ENCODE assay signal across 11 cellular contexts in the genomic region with DNA sequence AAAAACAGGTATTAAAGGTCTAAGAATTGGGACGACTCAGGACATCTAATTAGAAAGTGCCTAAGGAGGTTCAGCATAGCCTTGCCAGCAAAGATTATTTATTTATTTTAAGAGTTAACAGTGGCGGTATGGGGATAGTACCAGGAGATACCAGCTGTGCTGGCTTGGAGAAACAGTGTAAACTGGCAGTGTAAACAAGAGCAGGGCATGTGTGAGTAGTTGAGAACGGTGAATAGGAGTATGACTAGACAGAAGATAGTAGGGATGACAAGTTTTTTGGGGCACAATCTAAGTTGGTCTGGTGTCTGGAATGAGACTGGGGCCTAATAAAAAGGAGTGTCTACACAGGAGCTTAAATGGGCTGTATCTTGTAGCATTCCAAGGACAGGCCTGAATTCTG. TPM values are rescaled to one million over a fixed set of nuclear protein-coding genes. Genes with fewer than 3 reads are reported as not detected.
DNase-seq lines count a peak whose midpoint lies in the region; ATAC-seq and TF ChIP-seq lines count a peak whose summit lies in the region.
"Not testable (repeated sequence)": the region's sequence is repeated elsewhere in the genome, so short reads cannot be mapped to it uniquely, and the experiment has no call there.
"Had no signal": no experiment of that assay in that cellular context is flagged by ENCODE, and none has a peak within 500 bp of the region (broad histone marks: within the 10 kb centered on the region; RNA-seq: fewer than 3 reads in every experiment).

No MANE protein-coding gene starts in this region.

- H3K4me1 Mint-ChIP-seq in CD8-positive, alpha-beta T cell (ENCODE audit: low read depth), result peaks cover 24% of the 10 kb centered on the region
- H3K4me1 Mint-ChIP-seq in T-helper 2 cell treated with Interferon-gamma antibody and Interleukin-4, amounts not matched to agents 5 μg/mL and 100 μg/mL, for 36 hours (ENCODE audit: low read depth), result peaks cover 14% of the 10 kb centered on the region
- peaks cover 27% of the 10 kb centered on the region for H3K4me1 Mint-ChIP-seq in activated T-cell treated with anti-CD3 and anti-CD28 coated beads, Interleukin-2, amount 50 U/mL, for 4 hours (ENCODE audit: low read depth)
- H3K4me1 Mint-ChIP-seq in MCF 10A (ENCODE audit: insufficient read depth, unreplicated experiment), result peaks cover 23% of the 10 kb centered on the region
- H3K4me1 Mint-ChIP-seq in natural killer cell treated with Interleukin-12 subunit alpha and Interleukin-12 subunit beta and Interleukin-15 and Interleukin-18, amount 100 ng/mL, for 72 hours (ENCODE audit: low read depth in 2 of 2), result peaks cover 61 to 69% of the 10 kb centered on the region in 2 donors
- H3K4me1 Mint-ChIP-seq in stimulated activated memory B cell treated with anti-CD40 and anti-IgM and Interleukin-4, amounts not matched to agents 10 μg/mL and 1 μg/mL and 100 μg/mL, for 72 hours, result peaks cover 28% of the 10 kb centered on the region

- POLR2A ChIA-PET in CD8-positive, alpha-beta T cell (lab: Charles Lee); MCF 10A (lab: Yijun Ruan, JAX): not testable (repeated sequence)

- peak overlapping the region; percentile 45 for H3K4me3 Mint-ChIP-seq in CD8-positive, alpha-beta T cell
- peak overlapping the region; percentile 56 for H3K4me3 Mint-ChIP-seq in T-helper 2 cell treated with Interferon-gamma antibody and Interleukin-4, amounts not matched to agents 5 μg/mL and 100 μg/mL, for 36 hours
- H3K4me3 Mint-ChIP-seq in activated T-cell treated with anti-CD3 and anti-CD28 coated beads, Interleukin-2, amount 50 U/mL, for 4 hours, result peak overlapping the region; percentile 29
- H3K4me3 Mint-ChIP-seq in MCF 10A (ENCODE audit: unreplicated experiment), result peak overlapping the region; percentile 78
- peak overlapping the region; percentile 91 for H3K4me3 Mint-ChIP-seq in natural killer cell treated with Interleukin-12 subunit alpha and Interleukin-12 subunit beta and Interleukin-15 and Interleukin-18, amount 100 ng/mL, for 72 hours
- peak overlapping the region; percentile 0 for H3K4me3 Mint-ChIP-seq in stimulated activated memory B cell treated with anti-CD40 and anti-IgM and Interleukin-4, amounts not matched to agents 10 μg/mL and 1 μg/mL and 100 μg/mL, for 72 hours

- BruUV-seq in MCF 10A (replicated peaks; lab: Mats Ljungman, UMichigan), result not testable (repeated sequence)

- peaks cover 17% of the 10 kb centered on the region for H3K4me1 ChIP-seq in CD8-positive, alpha-beta T cell (ENCODE audit: insufficient read depth, low read length)
- H3K4me1 ChIP-seq in HUES6 (ENCODE audit: control insufficient read depth, insufficient read depth, low read length); iPS-18a (ENCODE audit: control insufficient read depth, low read depth, low read length): not testable (repeated sequence)

- H3K27me3 Mint-ChIP-seq in CD8-positive, alpha-beta T cell (ENCODE audit: low read depth), result peaks cover 19% of the 10 kb centered on the region
- H3K27me3 Mint-ChIP-seq in T-helper 2 cell treated with Interferon-gamma antibody and Interleukin-4, amounts not matched to agents 5 μg/mL and 100 μg/mL, for 36 hours (ENCODE audit: low read depth); natural killer cell treated with Interleukin-12 subunit alpha and Interleukin-12 subunit beta and Interleukin-15 and Interleukin-18, amount 100 ng/mL, for 72 hours; stimulated activated memory B cell treated with anti-CD40 and anti-IgM and Interleukin-4, amounts not matched to agents 10 μg/mL and 1 μg/mL and 100 μg/mL, for 72 hours: not testable (repeated sequence)
- peaks cover 32% of the 10 kb centered on the region for H3K27me3 Mint-ChIP-seq in activated T-cell treated with anti-CD3 and anti-CD28 coated beads, Interleukin-2, amount 50 U/mL, for 4 hours (ENCODE audit: low read depth)
- peaks cover 20% of the 10 kb centered on the region for H3K27me3 Mint-ChIP-seq in MCF 10A (ENCODE audit: insufficient read depth, unreplicated experiment)

- H3K27ac Mint-ChIP-seq in CD8-positive, alpha-beta T cell; MCF 10A (ENCODE audit: low read depth, unreplicated experiment); stimulated activated memory B cell treated with anti-CD40 and anti-IgM and Interleukin-4, amounts not matched to agents 10 μg/mL and 1 μg/mL and 100 μg/mL, for 72 hours: not testable (repeated sequence)
- H3K27ac Mint-ChIP-seq in T-helper 2 cell treated with Interferon-gamma antibody and Interleukin-4, amounts not matched to agents 5 μg/mL and 100 μg/mL, for 36 hours, result peak overlapping the region; percentile 11
- peak overlapping the region; percentile 86 to 87 for H3K27ac Mint-ChIP-seq in natural killer cell treated with Interleukin-12 subunit alpha and Interleukin-12 subunit beta and Interleukin-15 and Interleukin-18, amount 100 ng/mL, for 72 hours

- DNase-seq in CD8-positive, alpha-beta T cell; T-helper 2 cell treated with Interferon-gamma antibody and Interleukin-4, amounts not matched to agents 5 μg/mL and 100 μg/mL, for 36 hours (ENCODE audit: low spot score); activated T-cell treated with anti-CD3 and anti-CD28 coated beads, Interleukin-2, amount 50 U/mL, for 4 hours; MCF 10A (ENCODE audit: unreplicated experiment); natural killer cell treated with Interleukin-12 subunit alpha and Interleukin-12 subunit beta and Interleukin-15 and Interleukin-18, amount 100 ng/mL, for 72 hours (ENCODE audit: low spot score): not testable (repeated sequence)

- not testable (repeated sequence) for TF ChIP-seq CTCF in CD8-positive, alpha-beta T cell (IDR thresholded peaks at IDR 0.05); MCF 10A (IDR thresholded peaks at IDR 0.05; ENCODE audit: unreplicated experiment)

- H3K9me3 ChIP-seq in CD8-positive, alpha-beta T cell (ENCODE audit: low read length); HUES6 (ENCODE audit: control insufficient read depth, insufficient read depth, low read depth, low read length); iPS-18a (ENCODE audit: control insufficient read depth, low read depth, low read length): not testable (repeated sequence)

- ATAC-seq in CD8-positive, alpha-beta T cell; activated T-cell treated with anti-CD3 and anti-CD28 coated beads, Interleukin-2, amount 50 U/mL, for 4 hours; natural killer cell treated with Interleukin-12 subunit alpha and Interleukin-12 subunit beta and Interleukin-15 and Interleukin-18, amount 100 ng/mL, for 72 hours; stimulated activated memory B cell treated with anti-CD40 and anti-IgM and Interleukin-4, amounts not matched to agents 10 μg/mL and 1 μg/mL and 100 μg/mL, for 72 hours: not testable (repeated sequence)

- peak overlapping the region; percentile 55 for H3K9ac ChIP-seq in HUES6 (ENCODE audit: low read length)
- not testable (repeated sequence) for H3K9ac ChIP-seq in iPS-18a (ENCODE audit: low read length)

- CTCF ChIA-PET in CD8-positive, alpha-beta T cell (lab: Charles Lee), result not testable (repeated sequence)
- CTCF ChIA-PET in MCF 10A (lab: Yijun Ruan, JAX), result interaction anchor here (0.6 kb wide), 1 partner anchor 353 kb away, joined by 4 read pairs; no protein-coding TSS in a partner anchor

- peaks cover 52% of the 10 kb centered on the region for H3K36me3 Mint-ChIP-seq in CD8-positive, alpha-beta T cell
- H3K36me3 Mint-ChIP-seq in T-helper 2 cell treated with Interferon-gamma antibody and Interleukin-4, amounts not matched to agents 5 μg/mL and 100 μg/mL, for 36 hours (ENCODE audit: low read depth), result peaks cover 37% of the 10 kb centered on the region
- H3K36me3 Mint-ChIP-seq in activated T-cell treated with anti-CD3 and anti-CD28 coated beads, Interleukin-2, amount 50 U/mL, for 4 hours (ENCODE audit: insufficient read depth), result peaks cover 37% of the 10 kb centered on the region
- peaks cover 11% of the 10 kb centered on the region for H3K36me3 Mint-ChIP-seq in MCF 10A (ENCODE audit: insufficient read depth, unreplicated experiment)
- H3K36me3 Mint-ChIP-seq in natural killer cell treated with Interleukin-12 subunit alpha and Interleukin-12 subunit beta and Interleukin-15 and Interleukin-18, amount 100 ng/mL, for 72 hours, result peaks cover 48% of the 10 kb centered on the region
- H3K36me3 Mint-ChIP-seq in stimulated activated memory B cell treated with anti-CD40 and anti-IgM and Interleukin-4, amounts not matched to agents 10 μg/mL and 1 μg/mL and 100 μg/mL, for 72 hours, result peaks cover 72% of the 10 kb centered on the region

- H3K36me3 ChIP-seq in CD8-positive, alpha-beta T cell (ENCODE audit: insufficient read depth, low read length); iPS-18a (ENCODE audit: control insufficient read depth, low read depth, low read length): not testable (repeated sequence)
- H3K36me3 ChIP-seq in HUES6 (ENCODE audit: control insufficient read depth, insufficient read depth, low read length), result peaks cover 17% of the 10 kb centered on the region

- not testable (repeated sequence) for H3K27ac ChIP-seq in CD8-positive, alpha-beta T cell (ENCODE audit: low read depth, low read length); HUES6 (ENCODE audit: low read depth, low read length); iPS-18a (ENCODE audit: low read length)

- not testable (repeated sequence) for H3K27me3 ChIP-seq in CD8-positive, alpha-beta T cell (ENCODE audit: insufficient read depth, low read length); HUES6 (ENCODE audit: control insufficient read depth, insufficient read depth, low read length); iPS-18a (ENCODE audit: control insufficient read depth, insufficient read depth, low read length)

- intact Hi-C loops in CD8-positive, alpha-beta T cell (cut with DNase I, micrococcal nuclease), result loop anchor here (2.0 to 10.0 kb wide), 5 partner anchors 55 to 1310 kb away; a partner anchor contains a TSS
- intact Hi-C loops in MCF 10A (cut with micrococcal nuclease), result not testable (repeated sequence)

- peaks cover 35% of the 10 kb centered on the region for H3K9me3 Mint-ChIP-seq in CD8-positive, alpha-beta T cell
- H3K9me3 Mint-ChIP-seq in T-helper 2 cell treated with Interferon-gamma antibody and Interleukin-4, amounts not matched to agents 5 μg/mL and 100 μg/mL, for 36 hours, result peaks cover 53% of the 10 kb centered on the region
- peaks cover 59% of the 10 kb centered on the region for H3K9me3 Mint-ChIP-seq in activated T-cell treated with anti-CD3 and anti-CD28 coated beads, Interleukin-2, amount 50 U/mL, for 4 hours
- peaks cover 30% of the 10 kb centered on the region for H3K9me3 Mint-ChIP-seq in MCF 10A (ENCODE audit: unreplicated experiment)
- not testable (repeated sequence) for H3K9me3 Mint-ChIP-seq in natural killer cell treated with Interleukin-12 subunit alpha and Interleukin-12 subunit beta and Interleukin-15 and Interleukin-18, amount 100 ng/mL, for 72 hours
- H3K9me3 Mint-ChIP-seq in stimulated activated memory B cell treated with anti-CD40 and anti-IgM and Interleukin-4, amounts not matched to agents 10 μg/mL and 1 μg/mL and 100 μg/mL, for 72 hours, result peaks cover 44% of the 10 kb centered on the region

- not testable (repeated sequence) for H3K4me3 ChIP-seq in CD8-positive, alpha-beta T cell (ENCODE audit: low read depth, low read length)
- peak overlapping the region; percentile 74 for H3K4me3 ChIP-seq in HUES6 (ENCODE audit: low read depth, low read length)
- H3K4me3 ChIP-seq in iPS-18a (ENCODE audit: low read length), result peak overlapping the region; percentile 70

RNA-seq across cellular contexts. Expression of a gene that starts 30.5 kb away (rescaled TPM):
- total RNA-seq in CD8-positive, alpha-beta T cell, result under 1 TPM; 0.56 to 0.57 TPM
- under 1 TPM in 2 of 3 donors, not detected in 1; 0.26 to 0.53 TPM for total RNA-seq in activated T-cell treated with anti-CD3 and anti-CD28 coated beads, Interleukin-2, amount 50 U/mL, for 4 hours
- total RNA-seq in MCF 10A (2022), result 0.27 TPM in 1 of 2 replicates, not detected in the other
- total RNA-seq in natural killer cell treated with Interleukin-12 subunit alpha and Interleukin-12 subunit beta and Interleukin-15 and Interleukin-18, amount 100 ng/mL, for 72 hours, result under 1 TPM in 1 of 2 donors, not detected in 1; 0.22 TPM
- total RNA-seq: A673 had no signal

RNA-seq across cellular contexts. Expression of a gene that starts 41.4 kb away (rescaled TPM):
- 1 to 10 TPM; 9.4 to 9.7 TPM for total RNA-seq in CD8-positive, alpha-beta T cell
- total RNA-seq in activated T-cell treated with anti-CD3 and anti-CD28 coated beads, Interleukin-2, amount 50 U/mL, for 4 hours, result 1 to 10 TPM; 1.7 to 7.1 (median 3.5) TPM
- not detected in 2 replicates for total RNA-seq in MCF 10A (2022)
- 100 to 1,000 TPM in 1 of 2 donors, 10 to 100 TPM in 1; 50.3 to 154 TPM for total RNA-seq in natural killer cell treated with Interleukin-12 subunit alpha and Interleukin-12 subunit beta and Interleukin-15 and Interleukin-18, amount 100 ng/mL, for 72 hours
- total RNA-seq: HT1080, SJCRH30 had no signal

RNA-seq across cellular contexts. Expression of a gene that starts 55.4 kb away (rescaled TPM):
- total RNA-seq in CD8-positive, alpha-beta T cell, result 10 to 100 TPM; 12.4 to 13.4 TPM
- 10 to 100 TPM; 19.2 to 40.7 (median 19.5) TPM for total RNA-seq in activated T-cell treated with anti-CD3 and anti-CD28 coated beads, Interleukin-2, amount 50 U/mL, for 4 hours
- 20.2 and 25.8 TPM in 2 replicates for total RNA-seq in MCF 10A (2022)
- total RNA-seq in natural killer cell treated with Interleukin-12 subunit alpha and Interleukin-12 subunit beta and Interleukin-15 and Interleukin-18, amount 100 ng/mL, for 72 hours, result 10 to 100 TPM; 13.4 to 31.0 TPM

Comparison
In these comparisons a context has a peak if more than half of its experiments do, and no peak if none do; other contexts are left out.
1. H3K4me3 Mint-ChIP-seq: peak in every context shown above with its lines; median percentile 91 in natural killer cell treated with Interleukin-12 subunit alpha and Interleukin-12 subunit beta and Interleukin-15 and Interleukin-18, amount 100 ng/mL, for 72 hours; 78 in MCF 10A; 56 in T-helper 2 cell treated with Interferon-gamma antibody and Interleukin-4, amounts not matched to agents 5 μg/mL and 100 μg/mL, for 36 hours; 45 in CD8-positive, alpha-beta T cell; 29 in activated T-cell treated with anti-CD3 and anti-CD28 coated beads, Interleukin-2, amount 50 U/mL, for 4 hours; 0 in stimulated activated memory B cell treated with anti-CD40 and anti-IgM and Interleukin-4, amounts not matched to agents 10 μg/mL and 1 μg/mL and 100 μg/mL, for 72 hours.
2. RNA of a gene that starts 41.4 kb away (total RNA-seq): 50.3 to 154 TPM in natural killer cell treated with Interleukin-12 subunit alpha and Interleukin-12 subunit beta and Interleukin-15 and Interleukin-18, amount 100 ng/mL, for 72 hours; 9.4 to 9.7 TPM in CD8-positive, alpha-beta T cell, 1.7 to 7.1 TPM in activated T-cell treated with anti-CD3 and anti-CD28 coated beads, Interleukin-2, amount 50 U/mL, for 4 hours and not detected in MCF 10A; every median in the first group is over 4 times any median in the second.